1 cellular context compared by ENCODE assay signal in the genomic region with DNA sequence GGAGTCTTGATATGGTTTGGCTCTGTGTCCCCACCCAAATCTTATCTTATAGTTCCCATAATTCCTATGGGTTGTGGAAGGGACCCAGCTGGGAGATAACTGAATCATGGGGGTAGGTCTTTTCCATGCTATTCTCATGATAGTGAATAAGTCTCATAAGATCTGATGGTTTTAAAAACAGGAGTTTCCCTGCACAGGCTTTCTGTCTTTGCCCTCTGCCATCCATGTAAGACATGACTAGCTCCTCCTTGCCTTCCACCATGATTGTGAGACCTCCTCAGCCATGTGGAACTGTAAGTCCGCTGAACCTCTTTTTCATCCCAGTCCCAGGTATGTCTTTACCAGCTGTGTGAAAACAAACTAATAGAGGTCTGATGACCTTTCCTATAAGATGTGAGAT.
TF ChIP-seq lines count a peak whose summit lies in the region.

No MANE protein-coding gene starts in this region.

TF ChIP-seq in HepG2, 621 proteins besides CTCF, POLR2A, EP300 and RAD21:
- TF ChIP-seq ZNF431 (CRISPR knock-in tag; IDR thresholded peaks at IDR 0.05; ENCODE audit: borderline replicate concordance, low read depth): peak; percentile 80; the same call in 1 of the 2 replicates
TF ChIP-seq in HepG2: peak in this region for 1; not testable (repeated sequence) for 620.
